In the genomic region with DNA sequence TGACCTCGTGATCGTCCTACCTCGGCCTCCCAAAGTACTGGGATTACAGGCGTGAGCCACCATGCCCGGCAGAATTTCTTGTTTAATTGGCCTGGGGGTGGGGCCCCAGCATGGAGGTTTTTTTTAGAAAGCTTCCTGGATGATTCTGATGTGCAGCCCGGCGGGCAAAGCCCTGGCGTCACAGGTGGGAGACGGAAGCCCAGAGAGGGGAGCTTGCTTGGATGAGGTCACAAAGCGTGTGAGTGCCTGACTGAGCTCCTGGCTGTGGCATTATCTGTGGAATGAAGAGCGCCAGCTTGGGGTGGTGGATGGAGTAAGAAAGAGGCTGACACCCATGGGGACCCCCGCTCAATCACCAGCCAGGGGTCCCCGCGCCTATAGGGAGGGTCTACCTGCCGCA, we compare ENCODE assay signal across 5 cellular contexts. TPM values are rescaled to one million over a fixed set of nuclear protein-coding genes. Genes with fewer than 3 reads are reported as not detected.
DNase-seq lines count a peak whose midpoint lies in the region; TF ChIP-seq lines count a peak whose summit lies in the region.

No MANE protein-coding gene starts in this region.

- TF ChIP-seq CTCF in VCaP (conservative IDR thresholded peaks at IDR 0.05) = no peak
- TF ChIP-seq CTCF in right atrium auricular region (IDR thresholded peaks at IDR 0.05) = no peak
- no peak for TF ChIP-seq CTCF in tibial nerve (IDR thresholded peaks at IDR 0.05)

- H3K36me3 ChIP-seq in right atrium auricular region (peaks cover 1% of the 10 kb centered on the region), tibial nerve (peaks cover 0 to 8% (median 0%) of the 10 kb centered on the region in 3 donors)

- DNase-seq in right atrium auricular region (ENCODE audit: low spot score) (no peak), tibial nerve (ENCODE audit: low spot score in 2 of 2) (no peak), NCI-H446 (lab: John Stamatoyannopoulos, UW) (no peak), DMS153 (lab: John Stamatoyannopoulos, UW) (no peak)

- H3K9me3 ChIP-seq in right atrium auricular region = no peaks in the 10 kb centered on the region
- H3K9me3 ChIP-seq in tibial nerve = no peaks in the 10 kb centered on the region

- 78 to 83% methylated on average over 15 of the region's 15 CpGs for WGBS in tibial nerve, 2 donors

- TF ChIP-seq EP300 in tibial nerve (IDR thresholded peaks at IDR 0.05) = no peak

- H3K4me3 ChIP-seq in right atrium auricular region = peak overlapping the region in 1 of 2 donors; percentile 16
- H3K4me3 ChIP-seq in tibial nerve = peak overlapping the region in 1 of 4 donors; percentile 16

- H3K27ac ChIP-seq in VCaP (peak overlapping the region; percentile 83), right atrium auricular region (peak overlapping the region; percentile 89 to 93), tibial nerve (peak overlapping the region; percentile 81 to 95 (median 89))

- no peaks in the 10 kb centered on the region for H3K27me3 ChIP-seq in right atrium auricular region
- no peaks in the 10 kb centered on the region for H3K27me3 ChIP-seq in tibial nerve

- TF ChIP-seq POLR2A in tibial nerve (IDR thresholded peaks at IDR 0.05) = no peak

- H3K4me1 ChIP-seq in right atrium auricular region (peaks cover 0 to 88% of the 10 kb centered on the region in 2 donors), tibial nerve (peaks cover 0 to 94% (median 74%) of the 10 kb centered on the region in 4 donors)

RNA-seq across cellular contexts. Expression of gene VASN, which starts 4.1 kb away (rescaled TPM):
- total RNA-seq in right atrium auricular region = 10 to 100 TPM; 17.9 to 39.0 TPM
- total RNA-seq in tibial nerve = 10 to 100 TPM; 31.0 to 58.1 (median 32.9) TPM

RNA-seq across cellular contexts. Expression of gene PAM16, which starts 24.6 kb away (rescaled TPM):
- total RNA-seq in right atrium auricular region (10 to 100 TPM; 54.6 to 85.7 TPM), tibial nerve (10 to 100 TPM; 45.1 to 95.1 (median 60.7) TPM)

RNA-seq across cellular contexts. Expression of gene CORO7, which starts 40.7 kb away (rescaled TPM):
- total RNA-seq in right atrium auricular region = 10 to 100 TPM; 10.3 TPM
- total RNA-seq in tibial nerve = 10 to 100 TPM; 27.8 to 77.4 (median 52.1) TPM

RNA-seq across cellular contexts. Expression of gene DNAJA3, which starts 50.0 kb away (rescaled TPM):
- total RNA-seq in right atrium auricular region = 10 to 100 TPM; 47.6 to 50.5 TPM
- total RNA-seq in tibial nerve = 10 to 100 TPM; 37.6 to 53.0 (median 49.2) TPM

RNA-seq across cellular contexts. Expression of gene GLIS2, which starts 59.9 kb away (rescaled TPM):
- total RNA-seq in right atrium auricular region = 10 to 100 TPM; 10.3 to 16.0 TPM
- total RNA-seq in tibial nerve = 10 to 100 TPM in 3 of 4 donors, 1 to 10 TPM in 1; 9.0 to 11.1 (median 10.8) TPM
